In genomic region chr5:140926903-140927573, GRCh38 we compare ENCODE assay signal across 8 cellular contexts. TPM values are rescaled to one million over a fixed set of nuclear protein-coding genes. Genes with fewer than 3 reads are reported as not detected.
A peak's percentile ranks its signal among the peaks of the same experiment; 100 is the strongest.
DNase-seq lines count a peak whose midpoint lies in the region; ATAC-seq and TF ChIP-seq lines count a peak whose summit lies in the region.
"Had no signal": no experiment of that assay in that cellular context is flagged by ENCODE, and none has a peak within 500 bp of the region (broad histone marks: within the 10 kb centered on the region; RNA-seq: fewer than 3 reads in every experiment).

No MANE protein-coding gene starts in this region.

- DNase-seq in iPS DF 6.9 (ENCODE audit: low read depth, low spot score) = peak; percentile 25
- no peak for DNase-seq in SK-N-DZ (ENCODE audit: low spot score)
- no peak for DNase-seq in activated CD4-positive, alpha-beta T cell treated with anti-CD3 and anti-CD28 coated beads, Interleukin-2, amount 10 ng/mL, durations not matched to agents 24 days and 14 days

- peaks cover 8% of the 10 kb centered on the region for H3K9me3 Mint-ChIP-seq in activated naive CD8-positive, alpha-beta T cell (ENCODE audit: low read depth)
- peaks cover 3% of the 10 kb centered on the region for H3K9me3 Mint-ChIP-seq in activated CD4-positive, alpha-beta T cell treated with anti-CD3 and anti-CD28 coated beads, Interleukin-2, amount 10 ng/mL, durations not matched to agents 24 days and 14 days
- H3K9me3 Mint-ChIP-seq: natural killer cell treated with Interleukin-12 subunit alpha and Interleukin-12 subunit beta and Interleukin-15 and Interleukin-18, amount 100 ng/mL, for 72 hours had no signal

- no peaks in the 10 kb centered on the region for H3K36me3 ChIP-seq in HEK293 (ENCODE audit: control insufficient read depth in 2 of 2, insufficient read depth in 1 of 2, low read length in 2 of 2)
- H3K36me3 ChIP-seq in iPS DF 6.9 (ENCODE audit: control insufficient read depth, insufficient read depth, low read length) = no peaks in the 10 kb centered on the region
- no peaks in the 10 kb centered on the region for H3K36me3 ChIP-seq in skeletal muscle tissue (ENCODE audit: control insufficient read depth in 3 of 3, insufficient read depth in 3 of 3, low read length in 3 of 3)

- no CpG with 5 or more reads among the region's 55 CpGs for WGBS in iPS DF 6.9 (ENCODE audit: insufficient coverage, insufficient read length)

- ATAC-seq in HG03159 (IDR thresholded peaks at IDR 0.05; ENCODE audit: unreplicated experiment) = no peak

- H3K36me3 Mint-ChIP-seq in activated naive CD8-positive, alpha-beta T cell = peaks cover 4% of the 10 kb centered on the region
- H3K36me3 Mint-ChIP-seq in activated CD4-positive, alpha-beta T cell treated with anti-CD3 and anti-CD28 coated beads, Interleukin-2, amount 10 ng/mL, durations not matched to agents 24 days and 14 days (ENCODE audit: low read depth) = no peaks in the 10 kb centered on the region
- H3K36me3 Mint-ChIP-seq: natural killer cell treated with Interleukin-12 subunit alpha and Interleukin-12 subunit beta and Interleukin-15 and Interleukin-18, amount 100 ng/mL, for 72 hours had no signal

- no peak overlapping the region for H3K9ac ChIP-seq in skeletal muscle tissue (ENCODE audit: low read depth in 1 of 3, low read length in 3 of 3)

- H3K27ac Mint-ChIP-seq in activated naive CD8-positive, alpha-beta T cell = no peak overlapping the region
- no peak overlapping the region for H3K27ac Mint-ChIP-seq in activated CD4-positive, alpha-beta T cell treated with anti-CD3 and anti-CD28 coated beads, Interleukin-2, amount 10 ng/mL, durations not matched to agents 24 days and 14 days
- H3K27ac Mint-ChIP-seq: natural killer cell treated with Interleukin-12 subunit alpha and Interleukin-12 subunit beta and Interleukin-15 and Interleukin-18, amount 100 ng/mL, for 72 hours had no signal

- H3K4me1 ChIP-seq in HEK293 (ENCODE audit: control insufficient read depth, insufficient read depth, low read length) (no peaks in the 10 kb centered on the region), iPS DF 6.9 (ENCODE audit: control insufficient read depth, insufficient read depth, low read length) (peaks cover 8% of the 10 kb centered on the region), skeletal muscle tissue (ENCODE audit: control insufficient read depth in 3 of 3, insufficient read depth in 3 of 3, low read length in 3 of 3) (peaks cover 9 to 10% (median 10%) of the 10 kb centered on the region in 3 donors)

- CTCF ChIA-PET in HEK293 (lab: Yijun Ruan, JAX) = interaction anchor here (0.7 to 3.4 kb wide), 25 partner anchors 7 to 684 kb away, joined by 3 to 35 read pairs (median 5); partner anchors contain the start of genes PCDHA12 and PCDHA13

- H3K27me3 ChIP-seq in iPS DF 6.9 (ENCODE audit: control insufficient read depth, insufficient read depth, low read length) (peaks cover 5% of the 10 kb centered on the region; the same call in 1 of the 2 replicates), skeletal muscle tissue (ENCODE audit: control insufficient read depth in 3 of 3, insufficient read depth in 3 of 3, low read length in 3 of 3) (peaks cover 27 to 38% (median 36%) of the 10 kb centered on the region in 3 donors)

- TF ChIP-seq CTCF in HEK293 (tag by site-specific recombination; IDR thresholded peaks at IDR 0.05) = no peak

- H3K27me3 Mint-ChIP-seq in activated naive CD8-positive, alpha-beta T cell = peaks cover 36% of the 10 kb centered on the region
- peaks cover 17% of the 10 kb centered on the region for H3K27me3 Mint-ChIP-seq in activated CD4-positive, alpha-beta T cell treated with anti-CD3 and anti-CD28 coated beads, Interleukin-2, amount 10 ng/mL, durations not matched to agents 24 days and 14 days

- H3K4me3 Mint-ChIP-seq in activated naive CD8-positive, alpha-beta T cell = peak overlapping the region; percentile 73
- H3K4me3 Mint-ChIP-seq in activated CD4-positive, alpha-beta T cell treated with anti-CD3 and anti-CD28 coated beads, Interleukin-2, amount 10 ng/mL, durations not matched to agents 24 days and 14 days = no peak overlapping the region
- H3K4me3 Mint-ChIP-seq: natural killer cell treated with Interleukin-12 subunit alpha and Interleukin-12 subunit beta and Interleukin-15 and Interleukin-18, amount 100 ng/mL, for 72 hours had no signal

- H3K4me1 Mint-ChIP-seq in activated naive CD8-positive, alpha-beta T cell (ENCODE audit: low read depth) = peaks cover 11% of the 10 kb centered on the region
- H3K4me1 Mint-ChIP-seq in activated CD4-positive, alpha-beta T cell treated with anti-CD3 and anti-CD28 coated beads, Interleukin-2, amount 10 ng/mL, durations not matched to agents 24 days and 14 days = no peaks in the 10 kb centered on the region

- intact Hi-C loops in activated CD4-positive, alpha-beta T cell treated with anti-CD3 and anti-CD28 coated beads, Interleukin-2, amount 10 ng/mL, durations not matched to agents 24 days and 14 days (cut with micrococcal nuclease) = no loop called here

- H3K9me3 ChIP-seq in HEK293 (ENCODE audit: control insufficient read depth, insufficient read depth, low read depth, low read length) (no peaks in the 10 kb centered on the region), iPS DF 6.9 (ENCODE audit: control insufficient read depth, insufficient read depth, low read length) (no peaks in the 10 kb centered on the region), skeletal muscle tissue (ENCODE audit: control insufficient read depth in 3 of 3, low read length in 3 of 3) (peaks cover 0 to 5% (median 4%) of the 10 kb centered on the region in 3 donors)

- H3K4me3 ChIP-seq in HEK293 (ENCODE audit: low read depth, low read length) = peak overlapping the region; percentile 52
- peak overlapping the region; percentile 61; the same call in 1 of the 2 replicates for H3K4me3 ChIP-seq in iPS DF 6.9 (ENCODE audit: low read length)
- peak overlapping the region; percentile 50 to 69 (median 61) for H3K4me3 ChIP-seq in skeletal muscle tissue (ENCODE audit: low read length in 3 of 3)

- POLR2A ChIA-PET in HEK293 (lab: Yijun Ruan, JAX) = interaction anchor here (1.1 to 1.6 kb wide), 2 partner anchors 39 to 113 kb away, joined by 3 to 7 read pairs; partner anchors contain the start of gene PCDHAC2

- no peak overlapping the region for H3K27ac ChIP-seq in HEK293 (ENCODE audit: extremely low read depth, low read depth, low read length)
- H3K27ac ChIP-seq in iPS DF 6.9 (ENCODE audit: low read length) = no peak overlapping the region
- H3K27ac ChIP-seq in skeletal muscle tissue (ENCODE audit: low read depth, low read length) = no peak overlapping the region

TF ChIP-seq in HEK293, 187 proteins besides CTCF, POLR2A, EP300 and RAD21:
- TF ChIP-seq ZNF404 (tag by site-specific recombination; IDR thresholded peaks at IDR 0.05) (no peak), ZNF223 (tag by site-specific recombination; IDR thresholded peaks at IDR 0.05) (0 out of 2 replicates have a peak, but pooled peaks have one; percentile 7), ZFP3 (tag by site-specific recombination; IDR thresholded peaks at IDR 0.05; ENCODE audit: low read depth) (no peak), ZNF335 (tag by site-specific recombination; conservative IDR thresholded peaks at IDR 0.05) (peak; percentile 50), ZNF558 (tag by site-specific recombination; IDR thresholded peaks at IDR 0.05) (no peak), ZNF362 (tag by site-specific recombination; IDR thresholded peaks at IDR 0.05) (no peak)

RNA-seq across cellular contexts. Expression of gene PCDHAC1, which starts 0.9 kb away (rescaled TPM):
- total RNA-seq in skeletal muscle tissue = 0.52 TPM
- 0.74 and 1.5 TPM in 2 replicates for polyA plus RNA-seq in SK-N-DZ (2014; cell fraction: cytosol; rRNA removed)
- 1.3 and 1.5 TPM in 2 replicates for polyA plus RNA-seq in SK-N-DZ (2014; cell fraction: nucleus; rRNA removed)
- total RNA-seq in activated CD4-positive, alpha-beta T cell treated with anti-CD3 and anti-CD28 coated beads, Interleukin-2, amount 10 ng/mL, durations not matched to agents 24 days and 14 days = not detected in 2 replicates
- total RNA-seq: natural killer cell treated with Interleukin-12 subunit alpha and Interleukin-12 subunit beta and Interleukin-15 and Interleukin-18, amount 100 ng/mL, for 72 hours had no signal

RNA-seq across cellular contexts. Expression of gene PCDHAC2, which starts 39.2 kb away (rescaled TPM):
- total RNA-seq in skeletal muscle tissue = 2.1 TPM
- polyA plus RNA-seq in SK-N-DZ (2014; cell fraction: cytosol; rRNA removed) = 0.64 and 0.90 TPM in 2 replicates
- polyA plus RNA-seq in SK-N-DZ (2014; cell fraction: nucleus; rRNA removed) = 1.4 and 3.0 TPM in 2 replicates
- not detected in 2 replicates for total RNA-seq in activated CD4-positive, alpha-beta T cell treated with anti-CD3 and anti-CD28 coated beads, Interleukin-2, amount 10 ng/mL, durations not matched to agents 24 days and 14 days
- total RNA-seq: natural killer cell treated with Interleukin-12 subunit alpha and Interleukin-12 subunit beta and Interleukin-15 and Interleukin-18, amount 100 ng/mL, for 72 hours had no signal

RNA-seq across cellular contexts. Expression of gene PCDHA13, which starts 45.1 kb away (rescaled TPM):
- under 0.01 TPM for total RNA-seq in skeletal muscle tissue
- polyA plus RNA-seq in SK-N-DZ (2014; cell fraction: cytosol; rRNA removed) = 0.09 and 0.23 TPM in 2 replicates
- polyA plus RNA-seq in SK-N-DZ (2014; cell fraction: nucleus; rRNA removed) = 0.32 and 0.34 TPM in 2 replicates
- total RNA-seq in activated CD4-positive, alpha-beta T cell treated with anti-CD3 and anti-CD28 coated beads, Interleukin-2, amount 10 ng/mL, durations not matched to agents 24 days and 14 days = not detected in 2 replicates
- total RNA-seq: natural killer cell treated with Interleukin-12 subunit alpha and Interleukin-12 subunit beta and Interleukin-15 and Interleukin-18, amount 100 ng/mL, for 72 hours had no signal

RNA-seq across cellular contexts. Expression of gene PCDHA12, which starts 51.9 kb away (rescaled TPM):
- not detected for total RNA-seq in skeletal muscle tissue
- 1.3 and 3.9 TPM in 2 replicates for polyA plus RNA-seq in SK-N-DZ (2014; cell fraction: cytosol; rRNA removed)
- 0.52 and 2.9 TPM in 2 replicates for polyA plus RNA-seq in SK-N-DZ (2014; cell fraction: nucleus; rRNA removed)
- total RNA-seq in activated CD4-positive, alpha-beta T cell treated with anti-CD3 and anti-CD28 coated beads, Interleukin-2, amount 10 ng/mL, durations not matched to agents 24 days and 14 days = not detected in 2 replicates
- total RNA-seq: natural killer cell treated with Interleukin-12 subunit alpha and Interleukin-12 subunit beta and Interleukin-15 and Interleukin-18, amount 100 ng/mL, for 72 hours had no signal

RNA-seq across cellular contexts. Expression of gene PCDHA11, which starts 58.3 kb away (rescaled TPM):
- total RNA-seq in skeletal muscle tissue = under 0.01 TPM
- 8.0 and 10.3 TPM in 2 replicates for polyA plus RNA-seq in SK-N-DZ (2014; cell fraction: cytosol; rRNA removed)
- 3.9 and 4.5 TPM in 2 replicates for polyA plus RNA-seq in SK-N-DZ (2014; cell fraction: nucleus; rRNA removed)
- not detected in 2 replicates for total RNA-seq in activated CD4-positive, alpha-beta T cell treated with anti-CD3 and anti-CD28 coated beads, Interleukin-2, amount 10 ng/mL, durations not matched to agents 24 days and 14 days
- total RNA-seq: natural killer cell treated with Interleukin-12 subunit alpha and Interleukin-12 subunit beta and Interleukin-15 and Interleukin-18, amount 100 ng/mL, for 72 hours had no signal
